Comparison of ENCODE assay signal across 8 cellular contexts in the genomic region with DNA sequence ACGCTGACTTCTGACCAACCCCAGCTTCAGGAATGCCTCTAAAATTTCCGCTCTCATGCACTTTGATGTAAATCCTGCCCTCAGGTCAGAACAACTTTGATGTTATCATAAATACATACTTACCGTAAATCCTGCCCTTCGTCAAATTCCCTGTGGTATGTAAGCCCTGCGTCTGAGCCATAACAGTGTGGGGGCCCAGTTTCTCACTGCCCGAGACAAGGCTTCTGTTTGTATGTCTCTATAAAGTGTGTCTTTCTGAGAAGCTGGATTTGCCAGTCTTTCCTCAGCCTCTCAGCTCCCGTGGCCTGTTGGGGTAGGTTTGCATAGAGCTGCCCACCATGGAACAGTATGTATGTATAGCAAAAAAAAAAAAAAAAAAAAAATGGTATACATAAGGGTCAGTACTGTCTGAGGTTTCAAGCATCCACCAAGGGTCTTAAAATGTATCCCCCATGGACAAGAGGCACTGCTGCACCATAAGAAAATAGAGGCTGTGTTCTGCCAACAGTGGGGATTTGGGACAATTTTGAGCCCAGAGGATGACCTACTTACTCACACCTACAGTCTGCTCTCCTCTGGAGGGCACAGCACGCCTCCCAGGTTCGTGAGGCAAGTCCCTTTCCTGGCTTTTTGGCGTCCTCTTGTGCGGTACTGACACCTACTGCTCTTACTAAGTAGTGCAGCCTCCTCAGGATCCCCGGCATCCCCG. TPM values are rescaled to one million over a fixed set of nuclear protein-coding genes. Genes with fewer than 3 reads are reported as not detected.
DNase-seq lines count a peak whose midpoint lies in the region; ATAC-seq and TF ChIP-seq lines count a peak whose summit lies in the region.

No MANE protein-coding gene starts in this region.

- H3K9ac ChIP-seq in DND-41 (ENCODE audit: low read depth, low read length): no peak overlapping the region

- H3K79me2 ChIP-seq in DND-41 (ENCODE audit: insufficient read depth, low read length): peaks cover 8% of the 10 kb centered on the region

- H3K4me1 ChIP-seq in DND-41 (ENCODE audit: insufficient read depth, low read length): peaks cover 47% of the 10 kb centered on the region
- H3K4me1 ChIP-seq in heart right ventricle: peaks cover 0 to 29% (median 18%) of the 10 kb centered on the region in 9 donors

- ATAC-seq in DND-41 (ENCODE audit: insufficient read depth, low read depth): peak; percentile 54
- peak; percentile 85 to 95 (median 90) for ATAC-seq in heart right ventricle

- H2AFZ ChIP-seq in DND-41 (ENCODE audit: low read depth, low read length): no peak overlapping the region

- H3K4me3 ChIP-seq in DND-41 (ENCODE audit: low read depth in 1 of 2, low read length in 2 of 2) (no peak overlapping the region), heart right ventricle (no peak overlapping the region)

- intact Hi-C loops in heart right ventricle (cut with DNase I): loop anchor here (1.0 to 5.0 kb wide), 8 partner anchors 65 to 89 kb away; partner anchors contain the start of gene SLC7A6 (in 1 of the 10)

- DNase-seq in DND-41 (peak; percentile 82), HCEC 1CT (peak; percentile 66), NCI-H1436 treated with DMSO at 0.1 percent for 48 hours (lab: John Stamatoyannopoulos, UW) (peak; percentile 19), T-helper 1 cell (peak; percentile 54 to 81 (median 68)), amniotic stem cell (lab: John Stamatoyannopoulos, UW) (peak; percentile 78), heart right ventricle (peak; percentile 64 to 72), putamen (ENCODE audit: low spot score) (peak; percentile 84), OCI-M2 (lab: John Stamatoyannopoulos, UW; ENCODE audit: unreplicated experiment) (no peak)

- H3K36me3 ChIP-seq in DND-41 (ENCODE audit: insufficient read depth, low read length): peaks cover 51% of the 10 kb centered on the region
- H3K36me3 ChIP-seq in heart right ventricle: peaks cover 0 to 78% (median 8%) of the 10 kb centered on the region in 9 donors

- H3K4me2 ChIP-seq in DND-41 (ENCODE audit: insufficient read depth, low read length): no peak overlapping the region

- H3K27me3 ChIP-seq in DND-41 (ENCODE audit: insufficient read depth, low read length, poor library complexity) (no peaks in the 10 kb centered on the region), heart right ventricle (no peaks in the 10 kb centered on the region)

- WGBS in heart right ventricle, 2 donors: 35 to 40% methylated on average over 13 of the region's 13 CpGs

- peak; percentile 94 for TF ChIP-seq CTCF in DND-41 (IDR thresholded peaks at IDR 0.05; ENCODE audit: borderline replicate concordance, extremely low read depth, low read length, poor library complexity, severe bottlenecking)
- TF ChIP-seq CTCF in heart right ventricle (IDR thresholded peaks at IDR 0.05): peak; percentile 80 to 96 (median 93)

- no peaks in the 10 kb centered on the region for H4K20me1 ChIP-seq in DND-41 (ENCODE audit: insufficient read depth, low read length)

- H3K9me3 ChIP-seq in DND-41 (ENCODE audit: insufficient read depth, low read length, severe bottlenecking): no peaks in the 10 kb centered on the region
- H3K9me3 ChIP-seq in heart right ventricle: no peaks in the 10 kb centered on the region

- H3K27ac ChIP-seq in DND-41 (ENCODE audit: low read length) (peak overlapping the region; percentile 60; the same call in 1 of the 2 replicates), heart right ventricle (no peak overlapping the region)

RNA-seq across cellular contexts. Expression of gene PRMT7, which starts 17.5 kb away (rescaled TPM):
- total RNA-seq in heart right ventricle: 10 to 100 TPM; 22.0 to 39.2 (median 30.7) TPM
- 10 to 100 TPM; 18.1 to 57.8 TPM for polyA plus RNA-seq in heart right ventricle

RNA-seq across cellular contexts. Expression of gene SLC7A6OS, which starts 17.6 kb away (rescaled TPM):
- total RNA-seq in heart right ventricle: 10 to 100 TPM in 9 of 10 donors, 1 to 10 TPM in 1; 9.9 to 14.4 (median 12.8) TPM
- polyA plus RNA-seq in heart right ventricle: 1 to 10 TPM; 7.3 to 9.6 TPM
